ENCODE assay signal across 8 cellular contexts in the genomic region with DNA sequence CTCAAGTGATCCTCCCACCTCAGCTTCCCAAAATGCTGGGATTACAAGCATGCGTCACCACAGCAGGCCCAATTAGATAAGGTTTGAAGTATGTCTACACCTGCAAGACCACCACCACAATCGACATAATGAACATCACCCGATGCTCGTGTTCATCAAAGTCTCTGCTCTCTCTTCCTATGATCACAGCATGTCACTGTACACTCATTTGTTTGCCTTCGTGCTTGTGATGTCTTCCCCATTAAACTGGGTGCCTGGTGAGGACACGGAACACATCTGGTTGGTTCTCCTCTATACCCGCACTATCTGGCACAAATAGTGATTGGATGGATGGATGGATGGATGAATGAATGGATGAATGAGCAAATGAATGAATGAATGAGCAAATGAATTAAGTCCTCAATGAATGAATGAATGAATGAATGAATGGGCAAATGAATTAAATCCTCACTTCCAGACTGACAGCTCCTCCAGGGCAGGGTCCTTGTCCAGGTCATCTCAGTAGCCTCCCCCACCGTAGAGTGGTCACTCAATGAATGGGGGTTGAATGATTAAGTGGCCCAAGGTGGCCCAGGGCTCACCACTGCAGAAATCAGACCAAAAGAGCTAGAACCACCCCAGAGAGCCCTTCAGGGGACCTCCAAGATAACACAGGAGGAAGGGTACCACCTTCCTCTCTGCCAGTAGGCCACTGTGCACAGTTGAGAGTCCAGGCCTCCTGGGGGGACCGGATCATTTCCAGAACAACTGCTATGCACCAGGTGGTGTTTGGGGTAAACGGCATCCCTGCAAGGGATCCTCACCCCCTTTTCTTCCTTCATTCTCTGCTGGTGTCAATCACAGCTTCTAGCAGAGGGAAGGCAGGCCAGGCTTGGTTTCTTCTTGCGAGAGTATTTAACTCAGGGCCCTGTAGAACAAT. TPM values are rescaled to one million over a fixed set of nuclear protein-coding genes. Genes with fewer than 3 reads are reported as not detected.
DNase-seq lines count a peak whose midpoint lies in the region; TF ChIP-seq lines count a peak whose summit lies in the region.

No MANE protein-coding gene starts in this region.

- H3K27me3 ChIP-seq in PC-9 (ENCODE audit: insufficient read depth, low read depth), result no peaks in the 10 kb centered on the region
- no peaks in the 10 kb centered on the region for H3K27me3 ChIP-seq in mesendoderm (ENCODE audit: insufficient read depth, low read length, poor library complexity)

- peaks cover 19% of the 10 kb centered on the region for H3K27me3 Mint-ChIP-seq in brain

- peaks cover 53% of the 10 kb centered on the region for H4K20me1 ChIP-seq in PC-9 (ENCODE audit: insufficient read depth)

- no TSS peak for BruUV-seq in PC-9 (replicated peaks; lab: Mats Ljungman, UMichigan)

- H3K4me1 Mint-ChIP-seq in brain, result peaks cover 41% of the 10 kb centered on the region

- H3K9me3 Mint-ChIP-seq in brain, result peaks cover 0 to 12% (median 2%) of the 10 kb centered on the region in 5 experiments

- WGBS in mesendoderm (ENCODE audit: extremely low coverage, insufficient coverage, low lambda C conversion rate), result no CpG with 5 or more reads among the region's 11 CpGs

- no peaks in the 10 kb centered on the region for H3K9me2 ChIP-seq in PC-9 (ENCODE audit: insufficient read depth)

- no peak overlapping the region for H2BK5ac ChIP-seq in mesendoderm (ENCODE audit: low read length)

- peak overlapping the region; percentile 42 to 97 (median 91) for H3K4me3 Mint-ChIP-seq in brain

- TF ChIP-seq CTCF in PC-9 (conservative IDR thresholded peaks at IDR 0.05) (no peak), brain (conservative IDR thresholded peaks at IDR 0.05) (no peak)

- H3K79me2 ChIP-seq in PC-9 (ENCODE audit: low read depth), result peaks cover 41% of the 10 kb centered on the region
- H3K79me2 ChIP-seq in mesendoderm (ENCODE audit: control insufficient read depth, insufficient read depth, low read length), result peaks cover 24% of the 10 kb centered on the region

- intact Hi-C loops in PC-9 (cut with micrococcal nuclease; ENCODE audit: unreplicated experiment), result loop anchor here (1.0 to 2.0 kb wide), 2 partner anchors 17 to 31 kb away; no protein-coding TSS in a partner anchor

- H3K4me3 ChIP-seq in PC-9 (no peak overlapping the region), mesendoderm (ENCODE audit: low read length) (no peak overlapping the region)

- H2BK120ac ChIP-seq in mesendoderm (ENCODE audit: low read depth, low read length), result no peak overlapping the region

- CTCF ChIA-PET in PC-9 (lab: Charles Lee), result interaction anchor here (0.8 kb wide), 1 partner anchor 33 kb away, joined by 14 read pairs; no protein-coding TSS in a partner anchor

- no peak overlapping the region for H3K18ac ChIP-seq in mesendoderm (ENCODE audit: low read length)

- peaks cover 59% of the 10 kb centered on the region for H3K36me3 Mint-ChIP-seq in brain

- H2AK5ac ChIP-seq in mesendoderm (ENCODE audit: low read length), result no peak overlapping the region

- H3K4me2 ChIP-seq in PC-9 (no peak overlapping the region), mesendoderm (ENCODE audit: low read length) (no peak overlapping the region)

- H3K9ac ChIP-seq in mesendoderm (ENCODE audit: low read length), result no peak overlapping the region

- peaks cover 80% of the 10 kb centered on the region for H3F3A ChIP-seq in PC-9 (ENCODE audit: insufficient read depth, low read depth)

- H3K4ac ChIP-seq in mesendoderm (ENCODE audit: low read depth, low read length), result no peak overlapping the region

- peak overlapping the region; percentile 64 to 99 (median 78) for H3K27ac Mint-ChIP-seq in brain

- H3K79me1 ChIP-seq in mesendoderm (ENCODE audit: low read length), result peaks cover 9% of the 10 kb centered on the region

- no peak overlapping the region for H3K56ac ChIP-seq in mesendoderm (ENCODE audit: low read length)

- H3K36me3 ChIP-seq in PC-9 (ENCODE audit: low read depth) (peaks cover 38% of the 10 kb centered on the region), mesendoderm (ENCODE audit: control insufficient read depth, insufficient read depth, low read length) (peaks cover 26% of the 10 kb centered on the region)

- no peak overlapping the region for H4K8ac ChIP-seq in mesendoderm (ENCODE audit: low read depth, low read length)

- POLR2A ChIA-PET in PC-9 (lab: Charles Lee; ENCODE audit: unreplicated experiment), result interaction anchor here (0.6 to 3.3 kb wide), 7 partner anchors 14 to 551 kb away, joined by 4 to 17 read pairs (median 6); no protein-coding TSS in a partner anchor

- no peak overlapping the region for H3K23ac ChIP-seq in mesendoderm (ENCODE audit: low read length)

- no peak overlapping the region for H4K5ac ChIP-seq in mesendoderm (ENCODE audit: low read length)

- no peak overlapping the region for H2AFZ ChIP-seq in PC-9

- no peak overlapping the region for H2BK15ac ChIP-seq in mesendoderm (replicated peaks; ENCODE audit: low read depth)

- no peaks in the 10 kb centered on the region for H3K9me3 ChIP-seq in PC-9 (ENCODE audit: insufficient read depth, low read depth)

- H3K27ac ChIP-seq in PC-9 (peak overlapping the region; percentile 95), mesendoderm (ENCODE audit: low read depth, low read length) (peak overlapping the region; percentile 30)

- peaks cover 22% of the 10 kb centered on the region for H3K4me1 ChIP-seq in PC-9 (replicated peaks; ENCODE audit: insufficient read depth)
- H3K4me1 ChIP-seq in mesendoderm (ENCODE audit: control insufficient read depth, low read depth, low read length), result no peaks in the 10 kb centered on the region

- DNase-seq in NOMO-1 (lab: John Stamatoyannopoulos, UW; ENCODE audit: unreplicated experiment in 2 of 2) (peak; percentile 58 to 80), NOMO-1 treated with dmso at 0.1 percent for 144 hours (lab: John Stamatoyannopoulos, UW; ENCODE audit: unreplicated experiment) (no peak), PC-9 (peak; percentile 53 to 65), mesendoderm (peak; percentile 74), amniotic stem cell (lab: John Stamatoyannopoulos, UW) (no peak), ureter (ENCODE audit: low spot score) (no peak), globus pallidus (ENCODE audit: low spot score) (no peak)

RNA-seq across cellular contexts. Expression of gene ACTB, which starts 4.9 kb away (rescaled TPM):
- total RNA-seq in PC-9 (2021) (5,595 and 6,962 TPM in 2 replicates), ureter (5,244 TPM)
- 4,273 TPM for polyA plus RNA-seq in brain (ENCODE audit: insufficient read depth, low read depth, low replicate concordance)
- polyA plus RNA-seq in mesendoderm (2013, experiment 1 of 2), result 13,565 TPM
- polyA plus RNA-seq in mesendoderm (2013, experiment 2 of 2), result 13,705 TPM

RNA-seq across cellular contexts. Expression of gene FBXL18, which starts 11.9 kb away (rescaled TPM):
- 29.1 and 39.0 TPM in 2 replicates for total RNA-seq in PC-9 (2021)
- polyA plus RNA-seq in brain (ENCODE audit: insufficient read depth, low read depth, low replicate concordance), result 8.2 TPM
- 7.9 TPM for polyA plus RNA-seq in mesendoderm (2013, experiment 1 of 2)
- polyA plus RNA-seq in mesendoderm (2013, experiment 2 of 2), result 7.9 TPM
- 12.5 TPM for total RNA-seq in ureter

Comparison
In these comparisons a context has a peak if more than half of its experiments do, and no peak if none do; other contexts are left out.
1. DNase-seq: peak in NOMO-1 (2 of 2), PC-9 (2 of 2) and mesendoderm (single experiment); none in NOMO-1 treated with dmso at 0.1 percent for 144 hours (single experiment), amniotic stem cell (single experiment), ureter (single experiment) and globus pallidus (single experiment).